ENCODE assay signal across 1 cellular context in genomic region chr2:136118819-136119716, GRCh38.
TF ChIP-seq lines count a peak whose summit lies in the region.

No MANE protein-coding gene starts in this region.

TF ChIP-seq in endothelial cell of umbilical vein, 7 proteins besides CTCF, POLR2A, EP300 and RAD21 (continued from another document):
- TF ChIP-seq EZH2 (IDR thresholded peaks at IDR 0.05; ENCODE audit: borderline replicate concordance, low read depth, low read length, severe bottlenecking) (peak; percentile 49), GATA2 (IDR thresholded peaks at IDR 0.05; ENCODE audit: insufficient read depth, insufficient read length, low read depth, low read length) (no peak), MAX (IDR thresholded peaks at IDR 0.05; ENCODE audit: insufficient read depth, insufficient read length) (no peak), POLR2AphosphoS5 (IDR thresholded peaks at IDR 0.05; ENCODE audit: insufficient read depth, low read depth, low read length) (no peak), MYC (IDR thresholded peaks at IDR 0.05; ENCODE audit: low read depth, low read length) (no peak), JUN (IDR thresholded peaks at IDR 0.05; ENCODE audit: borderline replicate concordance, insufficient read depth, insufficient read length, low read depth) (no peak)
